In genomic region chr22:21067901-21068680, GRCh38 we compare ENCODE assay signal across 31 cellular contexts. TPM values are rescaled to one million over a fixed set of nuclear protein-coding genes. Genes with fewer than 3 reads are reported as not detected.
"Had no signal": no experiment of that assay in that cellular context is flagged by ENCODE, and none has a peak within 500 bp of the region (broad histone marks: within the 10 kb centered on the region; RNA-seq: fewer than 3 reads in every experiment).

No MANE protein-coding gene starts in this region.

- H3K4me3 Mint-ChIP-seq: effector memory CD8-positive, alpha-beta T cell; natural killer cell treated with Interleukin-12 subunit alpha and Interleukin-12 subunit beta and Interleukin-15 and Interleukin-18, amount 100 ng/mL, for 72 hours; stimulated activated naive B cell treated with anti-CD40 and anti-IgM and Interleukin-4, amounts not matched to agents 10 μg/mL and 1 μg/mL and 100 μg/mL, for 72 hours; WTC11 had no signal

- H3K4me1 Mint-ChIP-seq: WTC11 had no signal

- ATAC-seq: effector memory CD8-positive, alpha-beta T cell; gastrocnemius medialis; left cardiac atrium; left ventricle myocardium superior; mucosa of descending colon; natural killer cell treated with Interleukin-12 subunit alpha and Interleukin-12 subunit beta and Interleukin-15 and Interleukin-18, amount 100 ng/mL, for 72 hours; stimulated activated naive B cell treated with anti-CD40 and anti-IgM and Interleukin-4, amounts not matched to agents 10 μg/mL and 1 μg/mL and 100 μg/mL, for 72 hours; WTC11 had no signal

- H3K4me3 ChIP-seq: coronary artery, dorsolateral prefrontal cortex, gastrocnemius medialis, hepatocyte, mucosa of descending colon, smooth muscle cell, tibial nerve had no signal

- H3K9me3 Mint-ChIP-seq: effector memory CD8-positive, alpha-beta T cell; natural killer cell treated with Interleukin-12 subunit alpha and Interleukin-12 subunit beta and Interleukin-15 and Interleukin-18, amount 100 ng/mL, for 72 hours; stimulated activated naive B cell treated with anti-CD40 and anti-IgM and Interleukin-4, amounts not matched to agents 10 μg/mL and 1 μg/mL and 100 μg/mL, for 72 hours had no signal

- DNase-seq: activated CD4-positive, alpha-beta T cell treated with anti-CD3 and anti-CD28 coated beads for 1 hour; activated CD4-positive, alpha-beta T cell treated with anti-CD3 and anti-CD28 coated beads, Interleukin-2, amount 50 U/mL, for 1 hour; activated effector memory CD4-positive, alpha-beta T cell treated with anti-CD3 and anti-CD28 coated beads, Interleukin-2, amount 50 U/mL, for 16 hours; activated naive CD4-positive, alpha-beta T cell treated with anti-CD3 and anti-CD28 coated beads, Interleukin-2, amount 50 U/mL, for 16 hours; anterior cingulate cortex; cerebellar nuclear complex; effector memory CD8-positive, alpha-beta T cell; erythroblast; gastrocnemius medialis; left cardiac atrium; left ventricle myocardium superior; mucosa of descending colon; stimulated activated CD4-positive, alpha-beta T cell treated with anti-CD3 and anti-CD28 coated beads, Interleukin-1b, Interleukin-23, amount 100 ng/mL, for 48 hours; stimulated activated CD4-positive, alpha-beta T cell treated with anti-CD3 and anti-CD28 coated beads, Interleukin-4, amount 100 ng/mL, for 4 hours; stimulated activated CD8-positive, alpha-beta memory T cell treated with anti-CD3 and anti-CD28 coated beads, Interleukin-4, amount 100 ng/mL, for 48 hours; stimulated activated naive B cell treated with anti-CD40 and anti-IgM and Interleukin-4, amounts not matched to agents 10 μg/mL and 1 μg/mL and 100 μg/mL, for 72 hours had no signal

- H3K27ac Mint-ChIP-seq: effector memory CD8-positive, alpha-beta T cell; natural killer cell treated with Interleukin-12 subunit alpha and Interleukin-12 subunit beta and Interleukin-15 and Interleukin-18, amount 100 ng/mL, for 72 hours; progenitor cell of endocrine pancreas; stimulated activated naive B cell treated with anti-CD40 and anti-IgM and Interleukin-4, amounts not matched to agents 10 μg/mL and 1 μg/mL and 100 μg/mL, for 72 hours; WTC11 had no signal

- H3K36me3 Mint-ChIP-seq: natural killer cell treated with Interleukin-12 subunit alpha and Interleukin-12 subunit beta and Interleukin-15 and Interleukin-18, amount 100 ng/mL, for 72 hours; stimulated activated naive B cell treated with anti-CD40 and anti-IgM and Interleukin-4, amounts not matched to agents 10 μg/mL and 1 μg/mL and 100 μg/mL, for 72 hours; WTC11 had no signal

- H3K27me3 ChIP-seq: dorsolateral prefrontal cortex, gastrocnemius medialis, hepatocyte, tibial nerve had no signal

- H3K36me3 ChIP-seq: gastrocnemius medialis, tibial nerve had no signal

RNA-seq across cellular contexts. Expression of gene LRRC74B, which starts 22.3 kb away (rescaled TPM):
- total RNA-seq: gastrocnemius medialis; left cardiac atrium; left ventricle myocardium superior; lung microvascular endothelial cell; mesenteric fat pad; natural killer cell treated with Interleukin-12 subunit alpha and Interleukin-12 subunit beta and Interleukin-15 and Interleukin-18, amount 100 ng/mL, for 72 hours; osteocyte; renal cortical epithelial cell; smooth muscle cell; T-helper 1 cell treated with Interleukin-12 subunit alpha and Interleukin-12 subunit beta and Interleukin-4 antibody, amounts not matched to agents 30 ng/mL and 1 ng/mL, for 36 hours; temporal lobe; urinary bladder; WTC11 had no signal

RNA-seq across cellular contexts. Expression of gene SLC7A4, which starts 35.7 kb away (rescaled TPM):
- total RNA-seq: gastrocnemius medialis; lung microvascular endothelial cell; natural killer cell treated with Interleukin-12 subunit alpha and Interleukin-12 subunit beta and Interleukin-15 and Interleukin-18, amount 100 ng/mL, for 72 hours; osteocyte; T-helper 1 cell treated with Interleukin-12 subunit alpha and Interleukin-12 subunit beta and Interleukin-4 antibody, amounts not matched to agents 30 ng/mL and 1 ng/mL, for 36 hours had no signal

RNA-seq across cellular contexts. Expression of gene P2RX6, which starts 53.1 kb away (rescaled TPM):
- total RNA-seq: lung microvascular endothelial cell; natural killer cell treated with Interleukin-12 subunit alpha and Interleukin-12 subunit beta and Interleukin-15 and Interleukin-18, amount 100 ng/mL, for 72 hours had no signal
